In the genomic region with DNA sequence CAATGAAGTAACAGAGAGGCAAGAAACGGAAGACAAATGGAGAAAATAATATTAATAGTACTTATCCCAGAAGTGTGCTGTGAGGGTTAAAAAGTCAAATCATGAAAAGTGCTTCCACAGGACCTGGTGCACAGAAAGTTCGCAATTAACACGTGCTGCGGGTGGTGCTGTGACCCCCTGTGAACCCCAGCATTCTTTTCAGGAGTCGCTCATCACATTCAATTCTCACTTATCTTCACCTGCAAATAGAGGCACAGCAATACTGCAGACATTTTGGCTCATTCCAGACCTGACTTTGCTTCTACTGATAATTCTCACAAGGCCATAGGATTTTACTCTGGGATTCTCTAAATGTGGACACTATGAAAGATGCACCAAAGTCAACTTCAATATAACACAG, we compare ENCODE assay signal across 27 cellular contexts.
DNase-seq lines count a peak whose midpoint lies in the region; ATAC-seq, FAIRE-seq and TF ChIP-seq lines count a peak whose summit lies in the region.
"Had no signal": no experiment of that assay in that cellular context is flagged by ENCODE, and none has a peak within 500 bp of the region (broad histone marks: within the 10 kb centered on the region; RNA-seq: fewer than 3 reads in every experiment).

No MANE protein-coding gene starts in this region.

- no peak for TF ChIP-seq EP300 in sigmoid colon (IDR thresholded peaks at IDR 0.05)

- intact Hi-C loops in heart right ventricle (cut with DNase I) (no loop called here), right cardiac atrium (cut with DNase I) (no loop called here), endothelial cell of umbilical vein (cut with micrococcal nuclease) (loop anchor here (1.0 to 5.0 kb wide), 2 partner anchors 59 to 63 kb away; no protein-coding TSS in a partner anchor), sigmoid colon (cut with DNase I) (no loop called here)

- POLR2A ChIA-PET in endothelial cell of umbilical vein (lab: Charles Lee): no interaction called here

- H3K9ac ChIP-seq in BLaER1 treated with 17β-estradiol and CSF1 and Interleukin-3, amounts not matched to agents 10 nM and 100 nM: no peak overlapping the region
- H3K9ac ChIP-seq in endodermal cell (ENCODE audit: extremely low read depth, low read length, poor library complexity, severe bottlenecking) (no peak overlapping the region), endothelial cell of umbilical vein (replicated peaks; ENCODE audit: extremely low read depth, insufficient read depth, low read length) (no peak overlapping the region)

- H3K27ac ChIP-seq in heart right ventricle: peak overlapping the region in 8 of 10 donors; percentile 9 to 74 (median 44)
- no peak overlapping the region for H3K27ac ChIP-seq in right cardiac atrium (ENCODE audit: low read length)
- no peak overlapping the region for H3K27ac ChIP-seq in BLaER1 treated with 17β-estradiol and CSF1 and Interleukin-3, amounts not matched to agents 10 nM and 100 nM
- no peak overlapping the region for H3K27ac ChIP-seq in endodermal cell (ENCODE audit: low read depth, low read length)
- no peak overlapping the region for H3K27ac ChIP-seq in endothelial cell of umbilical vein (ENCODE audit: insufficient read depth, low read depth, low read length)
- no peak overlapping the region for H3K27ac ChIP-seq in foreskin keratinocyte
- H3K27ac ChIP-seq in sigmoid colon: no peak overlapping the region
- H3K27ac ChIP-seq: 22Rv1, A549 had no signal

- H3K4me3 Mint-ChIP-seq in endodermal cell (no peak overlapping the region), progenitor cell of endocrine pancreas (ENCODE audit: low read depth) (no peak overlapping the region)
- H3K4me3 Mint-ChIP-seq: B cell; CD14-positive monocyte; CD4-positive, alpha-beta memory T cell; CD4-positive, CD25-positive, alpha-beta regulatory T cell; CD8-positive, alpha-beta memory T cell had no signal

- peaks cover 6% of the 10 kb centered on the region for H3K9me3 Mint-ChIP-seq in endodermal cell
- peaks cover 4% of the 10 kb centered on the region for H3K9me3 Mint-ChIP-seq in progenitor cell of endocrine pancreas (ENCODE audit: low read depth)

- 40 to 46% methylated on average over 5 of the region's 5 CpGs for WGBS in heart right ventricle, 2 donors
- 49% methylated on average over 5 of the region's 5 CpGs for WGBS in right cardiac atrium
- 60 to 72% methylated on average over 3 to 5 of the region's 5 CpGs for WGBS in endodermal cell (ENCODE audit: insufficient coverage in 1 of 2, insufficient read length in 1 of 2), 2 experiments
- 66 to 77% methylated on average over 5 of the region's 5 CpGs for whole genome bisulfite sequencing in sigmoid colon, 2 donors

- H3K27me3 Mint-ChIP-seq in endodermal cell (ENCODE audit: insufficient read depth) (no peaks in the 10 kb centered on the region), progenitor cell of endocrine pancreas (no peaks in the 10 kb centered on the region)
- H3K27me3 Mint-ChIP-seq: B cell; CD4-positive, CD25-positive, alpha-beta regulatory T cell; CD8-positive, alpha-beta memory T cell had no signal

- H3K9me3 ChIP-seq in heart right ventricle: peaks cover 0 to 8% (median 0%) of the 10 kb centered on the region in 11 donors
- H3K9me3 ChIP-seq in right cardiac atrium (ENCODE audit: control insufficient read depth, low read length): no peaks in the 10 kb centered on the region
- peaks cover 0 to 13% (median 0%) of the 10 kb centered on the region in 11 experiments; a peak in 4 of 22 replicates for H3K9me3 ChIP-seq in BLaER1 treated with 17β-estradiol and CSF1 and Interleukin-3, amounts not matched to agents 10 nM and 100 nM (replicated peaks in 1 of 11)
- H3K9me3 ChIP-seq in endodermal cell (ENCODE audit: control insufficient read depth, low read length): no peaks in the 10 kb centered on the region
- no peaks in the 10 kb centered on the region for H3K9me3 ChIP-seq in endothelial cell of umbilical vein (replicated peaks; ENCODE audit: control insufficient read depth, insufficient read depth, low read length)
- H3K9me3 ChIP-seq in sigmoid colon: peaks cover 0 to 4% (median 0%) of the 10 kb centered on the region in 4 donors
- H3K9me3 ChIP-seq: A549 had no signal

- dilution Hi-C loops in endothelial cell of umbilical vein (cut with MboI; ENCODE audit: extremely low pct_ligation_motif_present, low sequenced_read_pairs): no loop called here

- H3K36me3 ChIP-seq in heart right ventricle (no peaks in the 10 kb centered on the region), endodermal cell (ENCODE audit: control insufficient read depth, insufficient read depth, low read length) (no peaks in the 10 kb centered on the region), endothelial cell of umbilical vein (ENCODE audit: control insufficient read depth in 2 of 2, extremely low read depth in 1 of 2, insufficient read depth in 2 of 2, low read length in 2 of 2) (no peaks in the 10 kb centered on the region), sigmoid colon (no peaks in the 10 kb centered on the region)
- no peaks in the 10 kb centered on the region for H3K36me3 ChIP-seq in BLaER1 treated with 17β-estradiol and CSF1 and Interleukin-3, amounts not matched to agents 10 nM and 100 nM

- CTCF ChIA-PET in endothelial cell of umbilical vein (lab: Charles Lee): interaction anchor here (1.0 to 1.8 kb wide), 2 partner anchors 20 to 666 kb away, joined by 3 to 6 read pairs; no protein-coding TSS in a partner anchor

- peak overlapping the region in 7 of 11 experiments; percentile 2 to 46 (median 19); a peak in 8 of 22 replicates for H3K4me2 ChIP-seq in BLaER1 treated with 17β-estradiol and CSF1 and Interleukin-3, amounts not matched to agents 10 nM and 100 nM
- H3K4me2 ChIP-seq in endothelial cell of umbilical vein (ENCODE audit: insufficient read depth, low read length): no peak overlapping the region
- H3K4me2 ChIP-seq: A549 had no signal

- peaks cover 28% of the 10 kb centered on the region for H3K4me1 Mint-ChIP-seq in endodermal cell
- H3K4me1 Mint-ChIP-seq in progenitor cell of endocrine pancreas (ENCODE audit: low read depth): peaks cover 9% of the 10 kb centered on the region
- H3K4me1 Mint-ChIP-seq: B cell; CD4-positive, alpha-beta memory T cell; CD4-positive, CD25-positive, alpha-beta regulatory T cell; CD8-positive, alpha-beta memory T cell had no signal

- no peak for TF ChIP-seq CTCF in heart right ventricle (IDR thresholded peaks at IDR 0.05)
- no peak for TF ChIP-seq CTCF in endodermal cell (conservative IDR thresholded peaks at IDR 0.05)
- TF ChIP-seq CTCF in endothelial cell of umbilical vein (IDR thresholded peaks at IDR 0.05; ENCODE audit: extremely low read depth in 1 of 2, insufficient read depth in 1 of 2, low read depth in 1 of 2, low read length in 2 of 2): no peak
- TF ChIP-seq CTCF in progenitor cell of endocrine pancreas (IDR thresholded peaks at IDR 0.05; ENCODE audit: unreplicated experiment): no peak
- no peak for TF ChIP-seq CTCF in foreskin keratinocyte (conservative IDR thresholded peaks at IDR 0.05)
- TF ChIP-seq CTCF in sigmoid colon (IDR thresholded peaks at IDR 0.05): no peak

- H3K36me3 Mint-ChIP-seq in endodermal cell (ENCODE audit: low read depth) (no peaks in the 10 kb centered on the region), progenitor cell of endocrine pancreas (ENCODE audit: insufficient read depth) (no peaks in the 10 kb centered on the region)
- H3K36me3 Mint-ChIP-seq: CD14-positive monocyte; CD4-positive, alpha-beta memory T cell; CD4-positive, CD25-positive, alpha-beta regulatory T cell; CD8-positive, alpha-beta memory T cell had no signal

- H3K4me1 ChIP-seq in heart right ventricle (peaks cover 0 to 20% (median 4%) of the 10 kb centered on the region in 9 donors), right cardiac atrium (ENCODE audit: control insufficient read depth, insufficient read depth, low read length) (no peaks in the 10 kb centered on the region), endodermal cell (ENCODE audit: control insufficient read depth, insufficient read depth, low read length) (no peaks in the 10 kb centered on the region), endothelial cell of umbilical vein (ENCODE audit: control insufficient read depth, extremely low read depth, insufficient read depth, low read length) (peaks cover 14% of the 10 kb centered on the region), foreskin keratinocyte (no peaks in the 10 kb centered on the region), sigmoid colon (no peaks in the 10 kb centered on the region)
- peaks cover 0 to 19% (median 10%) of the 10 kb centered on the region in 10 experiments; a peak in 13 of 20 replicates for H3K4me1 ChIP-seq in BLaER1 treated with 17β-estradiol and CSF1 and Interleukin-3, amounts not matched to agents 10 nM and 100 nM
- H3K4me1 ChIP-seq: A549 had no signal

- TF ChIP-seq POLR2A in endothelial cell of umbilical vein (IDR thresholded peaks at IDR 0.05; ENCODE audit: low read depth, low read length) (no peak), sigmoid colon (IDR thresholded peaks at IDR 0.05) (no peak)

- no TSS peak for BruUV-seq in endothelial cell of umbilical vein (replicated peaks; lab: Mats Ljungman, UMichigan)

- H3K27me3 ChIP-seq in heart right ventricle: no peaks in the 10 kb centered on the region
- H3K27me3 ChIP-seq in right cardiac atrium (ENCODE audit: control insufficient read depth, insufficient read depth): no peaks in the 10 kb centered on the region
- no peaks in the 10 kb centered on the region for H3K27me3 ChIP-seq in BLaER1 treated with 17β-estradiol and CSF1 and Interleukin-3, amounts not matched to agents 10 nM and 100 nM
- H3K27me3 ChIP-seq in endodermal cell (ENCODE audit: control insufficient read depth, insufficient read depth, low read length, poor library complexity, severe bottlenecking): no peaks in the 10 kb centered on the region
- H3K27me3 ChIP-seq in endothelial cell of umbilical vein (ENCODE audit: control insufficient read depth in 2 of 2, insufficient read depth in 2 of 2, low read length in 2 of 2): no peaks in the 10 kb centered on the region
- H3K27me3 ChIP-seq in foreskin keratinocyte: no peaks in the 10 kb centered on the region
- H3K27me3 ChIP-seq in sigmoid colon: no peaks in the 10 kb centered on the region

- H3K27ac Mint-ChIP-seq in endodermal cell (peak overlapping the region; percentile 65), progenitor cell of endocrine pancreas (no peak overlapping the region)
- H3K27ac Mint-ChIP-seq: B cell; CD4-positive, alpha-beta memory T cell; CD4-positive, CD25-positive, alpha-beta regulatory T cell; CD8-positive, alpha-beta memory T cell had no signal

- H2AFZ ChIP-seq in endothelial cell of umbilical vein (ENCODE audit: low read depth, low read length): peak overlapping the region; percentile 60

- no peak overlapping the region for H3K4me3 ChIP-seq in heart right ventricle
- no peak overlapping the region for H3K4me3 ChIP-seq in right cardiac atrium (ENCODE audit: low read length)
- no peak overlapping the region for H3K4me3 ChIP-seq in BLaER1 treated with 17β-estradiol and CSF1 and Interleukin-3, amounts not matched to agents 10 nM and 100 nM
- H3K4me3 ChIP-seq in endodermal cell (ENCODE audit: low read length): no peak overlapping the region
- H3K4me3 ChIP-seq in endothelial cell of umbilical vein (replicated peaks in 1 of 3; ENCODE audit: insufficient read depth in 1 of 3, low read depth in 1 of 3, low read length in 3 of 3): no peak overlapping the region
- no peak overlapping the region for H3K4me3 ChIP-seq in sigmoid colon
- H3K4me3 ChIP-seq: A549, GM12878 had no signal

- H3K79me2 ChIP-seq in endothelial cell of umbilical vein (ENCODE audit: control insufficient read depth, insufficient read depth, low read length): no peaks in the 10 kb centered on the region

- no peak for FAIRE-seq in endothelial cell of umbilical vein (lab: Jason Lieb, UNC)
- FAIRE-seq: A549, GM12878, GM12892, GM18507 had no signal

- ATAC-seq in heart right ventricle (no peak), right cardiac atrium (no peak), foreskin keratinocyte (no peak)
- ATAC-seq: A549, GM12878 had no signal

- H3K9me1 ChIP-seq in endothelial cell of umbilical vein (replicated peaks; ENCODE audit: control insufficient read depth, extremely low read depth, insufficient read depth, low read length): no peaks in the 10 kb centered on the region

- DNase-seq in heart right ventricle (no peak), right cardiac atrium (no peak), endodermal cell (peak; percentile 75), endothelial cell of umbilical vein (ENCODE audit: low read depth, low spot score) (peak; percentile 8), progenitor cell of endocrine pancreas (ENCODE audit: low spot score, unreplicated experiment) (no peak), foreskin keratinocyte (no peak), sigmoid colon (no peak)
- DNase-seq: AML-193; C1 segment of cervical spinal cord; CD4-positive, alpha-beta memory T cell; CD4-positive, CD25-positive, alpha-beta regulatory T cell; CD8-positive, alpha-beta memory T cell; COR-L47; DMS 273 treated with DMSO at 0.1 percent for 48 hours; DMS153; DMS53; DMS79; DND-41; EL had no signal

- no peaks in the 10 kb centered on the region for H4K20me1 ChIP-seq in BLaER1 treated with 17β-estradiol and CSF1 and Interleukin-3, amounts not matched to agents 10 nM and 100 nM
- no peaks in the 10 kb centered on the region for H4K20me1 ChIP-seq in endothelial cell of umbilical vein (replicated peaks; ENCODE audit: control insufficient read depth, extremely low read depth, insufficient read depth, low read length)

Comparison
In these comparisons a context has a peak if more than half of its experiments do, and no peak if none do; other contexts are left out.
1. H3K27ac ChIP-seq: peak in heart right ventricle (8 of 10); none in right cardiac atrium (single experiment), BLaER1 treated with 17β-estradiol and CSF1 and Interleukin-3, amounts not matched to agents 10 nM and 100 nM (0 of 11), endodermal cell (single experiment), endothelial cell of umbilical vein (single experiment), foreskin keratinocyte (single experiment) and sigmoid colon (0 of 4).
2. DNase-seq: peak in endodermal cell (single experiment) and endothelial cell of umbilical vein (single experiment); none in heart right ventricle (0 of 2), right cardiac atrium (0 of 3), progenitor cell of endocrine pancreas (single experiment), foreskin keratinocyte (0 of 2) and sigmoid colon (single experiment).